In genomic region chr15:73385205-73385604, GRCh38 we compare ENCODE assay signal across 1 cellular context.
TF ChIP-seq lines count a peak whose summit lies in the region.

No MANE protein-coding gene starts in this region.

TF ChIP-seq in H1, 55 proteins besides CTCF, POLR2A, EP300 and RAD21:
- TF ChIP-seq SP1 (IDR thresholded peaks at IDR 0.05; ENCODE audit: low read depth, low read length) (no peak), HDAC2 (IDR thresholded peaks at IDR 0.05; ENCODE audit: borderline replicate concordance in 1 of 2, low read depth in 2 of 2, low read length in 2 of 2) (no peak), KDM4A (IDR thresholded peaks at IDR 0.05; ENCODE audit: low read depth, low read length, severe bottlenecking) (no peak), ZNF274 (IDR thresholded peaks at IDR 0.05; ENCODE audit: borderline replicate concordance, extremely low read depth, low read length) (no peak), SP4 (IDR thresholded peaks at IDR 0.05; ENCODE audit: low read length) (no peak), BRCA1 (IDR thresholded peaks at IDR 0.05; ENCODE audit: low read depth, low read length) (no peak), ASH2L (IDR thresholded peaks at IDR 0.05; ENCODE audit: low read length) (no peak), ATF3 (IDR thresholded peaks at IDR 0.05; ENCODE audit: insufficient read depth, low read depth, low read length) (no peak)
- TF ChIP-seq, protein P1, sequence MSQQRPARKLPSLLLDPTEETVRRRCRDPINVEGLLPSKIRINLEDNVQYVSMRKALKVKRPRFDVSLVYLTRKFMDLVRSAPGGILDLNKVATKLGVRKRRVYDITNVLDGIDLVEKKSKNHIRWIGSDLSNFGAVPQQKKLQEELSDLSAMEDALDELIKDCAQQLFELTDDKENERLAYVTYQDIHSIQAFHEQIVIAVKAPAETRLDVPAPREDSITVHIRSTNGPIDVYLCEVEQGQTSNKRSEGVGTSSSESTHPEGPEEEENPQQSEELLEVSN (IDR thresholded peaks at IDR 0.05), result no peak
